In the genomic region with DNA sequence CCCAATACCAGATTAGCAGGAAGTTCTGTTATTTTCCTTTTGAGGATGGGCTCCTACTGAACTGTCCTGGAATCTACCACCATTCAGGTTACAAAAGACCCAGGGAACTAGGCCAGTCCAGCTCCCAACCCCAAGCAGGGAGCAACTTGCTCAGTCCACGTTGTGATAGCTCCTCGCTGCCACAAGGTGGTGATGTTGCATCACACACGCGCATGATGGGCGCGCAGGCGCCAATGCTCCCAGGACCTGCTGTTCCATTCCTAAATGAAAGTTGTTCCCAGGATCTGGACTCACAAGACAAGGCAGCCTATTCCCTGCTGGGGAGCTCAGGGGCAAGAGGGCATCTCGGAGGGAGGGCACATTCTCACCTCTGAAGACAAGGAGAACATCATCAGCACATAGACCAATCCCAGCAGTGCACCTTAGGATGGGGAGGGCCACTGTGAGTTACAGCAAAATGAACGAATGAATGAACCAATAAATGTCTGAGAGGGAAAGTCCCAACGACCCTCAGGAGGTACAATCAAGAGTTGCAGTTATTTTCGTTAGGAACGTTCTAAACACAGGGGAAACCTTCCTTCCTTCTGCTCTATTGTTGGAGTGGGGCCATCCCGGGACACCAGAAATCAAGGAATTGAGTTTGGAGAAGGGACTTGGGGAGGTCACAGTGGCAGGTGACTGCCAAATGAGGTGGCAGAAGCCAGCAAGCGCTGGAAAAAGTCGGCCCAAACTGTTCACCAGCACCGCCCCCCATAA, we compare ENCODE assay signal across 8 cellular contexts. TPM values are rescaled to one million over a fixed set of nuclear protein-coding genes. Genes with fewer than 3 reads are reported as not detected.
DNase-seq lines count a peak whose midpoint lies in the region; ATAC-seq and TF ChIP-seq lines count a peak whose summit lies in the region.
"Not testable (repeated sequence)": the region's sequence is repeated elsewhere in the genome, so short reads cannot be mapped to it uniquely, and the experiment has no call there.

No MANE protein-coding gene starts in this region.

- ATAC-seq in GM21360 (IDR thresholded peaks at IDR 0.05; ENCODE audit: unreplicated experiment), result peak; percentile 43
- peak; percentile 48 to 68 for ATAC-seq in activated naive CD4-positive, alpha-beta T cell treated with anti-CD3 and anti-CD28 coated beads, Interleukin-2, amount 50 U/mL, for 72 hours

- peak; percentile 38 for DNase-seq in T-helper 22 cell (ENCODE audit: low read depth)
- DNase-seq in activated naive CD4-positive, alpha-beta T cell treated with anti-CD3 and anti-CD28 coated beads, Interleukin-2, amount 50 U/mL, for 72 hours (ENCODE audit: low spot score in 2 of 2), result peak; percentile 66 to 72
- not testable (repeated sequence) for DNase-seq in esophagus squamous epithelium (lab: John Stamatoyannopoulos, UW); mesothelial cell of epicardium (ENCODE audit: low spot score in 2 of 2, unreplicated experiment in 2 of 2)
- peak; percentile 6 for DNase-seq in stimulated activated CD8-positive, alpha-beta memory T cell treated with anti-CD3 and anti-CD28 coated beads, Interleukin-12 subunit alpha, Interleukin-12 subunit beta, amount 100 ng/mL, for 1 hour (ENCODE audit: low read depth)

- peak overlapping the region; percentile 82 for H3K4me3 Mint-ChIP-seq in mesothelial cell of epicardium

- H3K9ac ChIP-seq in BLaER1 treated with 17β-estradiol and CSF1 and Interleukin-3, amounts not matched to agents 10 nM and 100 nM, result peak overlapping the region; percentile 5 to 77 (median 64); a peak in 20 of 22 replicates

- TF ChIP-seq RAD21 in Ishikawa (IDR thresholded peaks at IDR 0.05; ENCODE audit: low read depth), result peak; percentile 53

- H3K9me3 ChIP-seq in BLaER1 treated with 17β-estradiol and CSF1 and Interleukin-3, amounts not matched to agents 10 nM and 100 nM (replicated peaks in 1 of 11); esophagus squamous epithelium: not testable (repeated sequence)

- not testable (repeated sequence) for TF ChIP-seq EP300 in Ishikawa (IDR thresholded peaks at IDR 0.05; ENCODE audit: borderline replicate concordance)

- H3K27ac Mint-ChIP-seq in activated naive CD4-positive, alpha-beta T cell treated with anti-CD3 and anti-CD28 coated beads, Interleukin-2, amount 50 U/mL, for 72 hours, result peak overlapping the region; percentile 90 to 97
- H3K27ac Mint-ChIP-seq in mesothelial cell of epicardium, result peak overlapping the region; percentile 94

- WGBS in esophagus squamous epithelium, 2 donors, result 3 to 4% methylated on average over 9 to 10 of the region's 16 CpGs

- peaks cover 32 to 50% (median 45%) of the 10 kb centered on the region in 10 experiments for H3K4me1 ChIP-seq in BLaER1 treated with 17β-estradiol and CSF1 and Interleukin-3, amounts not matched to agents 10 nM and 100 nM
- H3K4me1 ChIP-seq in esophagus squamous epithelium, result peaks cover 14 to 36% (median 20%) of the 10 kb centered on the region in 3 donors

- not testable (repeated sequence) for H3K36me3 Mint-ChIP-seq in activated naive CD4-positive, alpha-beta T cell treated with anti-CD3 and anti-CD28 coated beads, Interleukin-2, amount 50 U/mL, for 72 hours; mesothelial cell of epicardium

- TF ChIP-seq POLR2A in esophagus squamous epithelium (IDR thresholded peaks at IDR 0.05), result not testable (repeated sequence)

- peak overlapping the region; percentile 86 to 100 (median 96) for H3K4me2 ChIP-seq in BLaER1 treated with 17β-estradiol and CSF1 and Interleukin-3, amounts not matched to agents 10 nM and 100 nM

- peak overlapping the region in 3 of 11 experiments; percentile 33 to 59 (median 58); a peak in 5 of 22 replicates for H3K27ac ChIP-seq in BLaER1 treated with 17β-estradiol and CSF1 and Interleukin-3, amounts not matched to agents 10 nM and 100 nM
- peak overlapping the region; percentile 89 to 95 (median 93) for H3K27ac ChIP-seq in esophagus squamous epithelium

- not testable (repeated sequence) for H3K27me3 Mint-ChIP-seq in mesothelial cell of epicardium (ENCODE audit: low read depth)

- not testable (repeated sequence) for H4K20me1 ChIP-seq in BLaER1 treated with 17β-estradiol and CSF1 and Interleukin-3, amounts not matched to agents 10 nM and 100 nM

- peak; percentile 38 to 83 (median 77) for TF ChIP-seq CTCF in esophagus squamous epithelium (IDR thresholded peaks at IDR 0.05)
- peak; percentile 70 for TF ChIP-seq CTCF in mesothelial cell of epicardium (IDR thresholded peaks at IDR 0.05; ENCODE audit: unreplicated experiment)

- not testable (repeated sequence) for H3K9me3 Mint-ChIP-seq in activated naive CD4-positive, alpha-beta T cell treated with anti-CD3 and anti-CD28 coated beads, Interleukin-2, amount 50 U/mL, for 72 hours; mesothelial cell of epicardium

- H3K4me3 ChIP-seq in BLaER1 treated with 17β-estradiol and CSF1 and Interleukin-3, amounts not matched to agents 10 nM and 100 nM, result peak overlapping the region; percentile 70 to 93 (median 82)
- H3K4me3 ChIP-seq in esophagus squamous epithelium, result peak overlapping the region in 3 of 4 donors; percentile 77 to 97 (median 88)

- not testable (repeated sequence) for H3K27me3 ChIP-seq in BLaER1 treated with 17β-estradiol and CSF1 and Interleukin-3, amounts not matched to agents 10 nM and 100 nM; esophagus squamous epithelium

- H3K4me1 Mint-ChIP-seq in mesothelial cell of epicardium, result peaks cover 16% of the 10 kb centered on the region

- intact Hi-C loops in esophagus squamous epithelium (cut with DNase I), result loop anchor here (5.0 kb wide), 1 partner anchor 54 kb away; no protein-coding TSS in a partner anchor

- not testable (repeated sequence) for H3K36me3 ChIP-seq in BLaER1 treated with 17β-estradiol and CSF1 and Interleukin-3, amounts not matched to agents 10 nM and 100 nM; esophagus squamous epithelium

RNA-seq across cellular contexts. Expression of a gene that starts 1.3 kb away (rescaled TPM):
- 10 to 100 TPM; 33.4 to 37.5 TPM for total RNA-seq in activated naive CD4-positive, alpha-beta T cell treated with anti-CD3 and anti-CD28 coated beads, Interleukin-2, amount 50 U/mL, for 72 hours
- 10 to 100 TPM; 18.7 to 38.3 (median 26.5) TPM for total RNA-seq in esophagus squamous epithelium
- total RNA-seq in mesothelial cell of epicardium, result 17.1 to 18.7 TPM (median 17.3 TPM) in 3 replicates

RNA-seq across cellular contexts. Expression of a gene that starts 27.1 kb away (rescaled TPM):
- total RNA-seq in activated naive CD4-positive, alpha-beta T cell treated with anti-CD3 and anti-CD28 coated beads, Interleukin-2, amount 50 U/mL, for 72 hours, result 10 to 100 TPM; 11.1 to 78.4 TPM
- 10 to 100 TPM; 76.6 to 95.7 (median 84.4) TPM for total RNA-seq in esophagus squamous epithelium
- 91.4 to 96.8 TPM (median 93.4 TPM) in 3 replicates for total RNA-seq in mesothelial cell of epicardium
